ENCODE assay signal across 20 cellular contexts in the genomic region with DNA sequence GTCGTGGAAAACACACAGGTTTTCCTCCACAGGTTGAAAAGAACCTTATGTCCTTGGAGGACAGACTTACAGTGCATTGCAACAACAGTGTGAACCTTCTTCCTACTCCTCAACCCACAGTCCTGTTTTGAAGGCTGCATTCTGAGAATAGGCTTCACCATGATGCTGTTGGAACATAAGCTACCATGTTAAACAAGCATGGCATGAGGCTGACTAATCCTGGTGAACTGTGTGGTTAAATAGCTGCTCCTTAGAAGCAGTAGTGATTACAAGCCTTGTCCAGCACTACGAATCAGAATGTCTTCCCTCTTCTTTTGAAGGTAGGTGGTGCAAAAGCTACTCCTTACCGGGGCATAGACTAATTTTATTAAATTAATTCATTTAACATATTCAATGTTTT.
DNase-seq lines count a peak whose midpoint lies in the region; ATAC-seq and TF ChIP-seq lines count a peak whose summit lies in the region.
"Had no signal": no experiment of that assay in that cellular context is flagged by ENCODE, and none has a peak within 500 bp of the region (broad histone marks: within the 10 kb centered on the region; RNA-seq: fewer than 3 reads in every experiment).

No MANE protein-coding gene starts in this region.

- H3K4me1 Mint-ChIP-seq in immature natural killer cell = no peaks in the 10 kb centered on the region
- H3K4me1 Mint-ChIP-seq: CD4-positive, CD25-positive, alpha-beta regulatory T cell; stimulated activated memory B cell treated with anti-CD40 and anti-IgM and Interleukin-4, amounts not matched to agents 10 μg/mL and 1 μg/mL and 100 μg/mL, for 72 hours had no signal

- no peak for TF ChIP-seq CTCF in epithelial cell of proximal tubule (conservative IDR thresholded peaks at IDR 0.05; ENCODE audit: low read depth, low read length)

- peaks cover 4 to 24% (median 13%) of the 10 kb centered on the region in 6 donors for H3K9me3 Mint-ChIP-seq in immature natural killer cell

- H3K36me3 Mint-ChIP-seq in immature natural killer cell = no peaks in the 10 kb centered on the region
- H3K36me3 Mint-ChIP-seq: CD4-positive, CD25-positive, alpha-beta regulatory T cell; stimulated activated memory B cell treated with anti-CD40 and anti-IgM and Interleukin-4, amounts not matched to agents 10 μg/mL and 1 μg/mL and 100 μg/mL, for 72 hours had no signal

- ATAC-seq in GM18505 (IDR thresholded peaks at IDR 0.05; ENCODE audit: unreplicated experiment) (no peak), HG02981 (IDR thresholded peaks at IDR 0.05; ENCODE audit: unreplicated experiment) (no peak)
- ATAC-seq: heart left ventricle; stimulated activated memory B cell treated with anti-CD40 and anti-IgM and Interleukin-4, amounts not matched to agents 10 μg/mL and 1 μg/mL and 100 μg/mL, for 72 hours had no signal

- no peak for TF ChIP-seq POLR2A in GM18505 (IDR thresholded peaks at IDR 0.05; ENCODE audit: borderline replicate concordance, extremely low read depth, insufficient read depth, insufficient read length)

- H3K27ac Mint-ChIP-seq in immature natural killer cell = no peak overlapping the region
- H3K27ac Mint-ChIP-seq: CD4-positive, CD25-positive, alpha-beta regulatory T cell; stimulated activated memory B cell treated with anti-CD40 and anti-IgM and Interleukin-4, amounts not matched to agents 10 μg/mL and 1 μg/mL and 100 μg/mL, for 72 hours had no signal

- peak; percentile 28 for DNase-seq in A172 (ENCODE audit: low spot score)
- DNase-seq in NCI-H69 (lab: John Stamatoyannopoulos, UW) = peak; percentile 55
- peak; percentile 61 for DNase-seq in epithelial cell of proximal tubule (ENCODE audit: low read depth)
- peak; percentile 6 for DNase-seq in left kidney (ENCODE audit: low read depth, low spot score)
- no peak for DNase-seq in stimulated activated CD4-positive, alpha-beta T cell treated with anti-CD3 and anti-CD28 coated beads, Interleukin-15, amount 100 ng/mL, for 24 hours
- DNase-seq in immature natural killer cell = no peak
- DNase-seq: 8988T; amniotic stem cell; CD4-positive, CD25-positive, alpha-beta regulatory T cell; DMS53; heart left ventricle; KG1; left ventricle myocardium inferior; NCI-H1105 treated with DMSO at 0.1 percent for 48 hours; Right ventricle myocardium superior; T-helper 1 cell; transverse colon had no signal

- peaks cover 0 to 1% (median 0%) of the 10 kb centered on the region in 3 donors for H3K27me3 Mint-ChIP-seq in immature natural killer cell (ENCODE audit: low read depth in 3 of 3)
- H3K27me3 Mint-ChIP-seq: CD4-positive, CD25-positive, alpha-beta regulatory T cell; stimulated activated memory B cell treated with anti-CD40 and anti-IgM and Interleukin-4, amounts not matched to agents 10 μg/mL and 1 μg/mL and 100 μg/mL, for 72 hours had no signal

- no peak overlapping the region for H3K4me3 Mint-ChIP-seq in immature natural killer cell
- H3K4me3 Mint-ChIP-seq: CD4-positive, CD25-positive, alpha-beta regulatory T cell; stimulated activated memory B cell treated with anti-CD40 and anti-IgM and Interleukin-4, amounts not matched to agents 10 μg/mL and 1 μg/mL and 100 μg/mL, for 72 hours had no signal

- no peak overlapping the region for H3K4me3 ChIP-seq in epithelial cell of proximal tubule (ENCODE audit: low read depth, low read length)
- H3K4me3 ChIP-seq: heart left ventricle, left ventricle myocardium inferior, transverse colon had no signal

Comparison
In these comparisons a context has a peak if more than half of its experiments do, and no peak if none do; other contexts are left out.
1. DNase-seq: peak in A172 (single experiment), NCI-H69 (single experiment), epithelial cell of proximal tubule (single experiment) and left kidney (single experiment); none in stimulated activated CD4-positive, alpha-beta T cell treated with anti-CD3 and anti-CD28 coated beads, Interleukin-15, amount 100 ng/mL, for 24 hours (single experiment) and immature natural killer cell (0 of 3).